In genomic region chr7:137990251-137990901, GRCh38 we compare ENCODE assay signal across 11 cellular contexts. TPM values are rescaled to one million over a fixed set of nuclear protein-coding genes. Genes with fewer than 3 reads are reported as not detected.
DNase-seq lines count a peak whose midpoint lies in the region; ATAC-seq, FAIRE-seq and TF ChIP-seq lines count a peak whose summit lies in the region.
"Had no signal": no experiment of that assay in that cellular context is flagged by ENCODE, and none has a peak within 500 bp of the region (broad histone marks: within the 10 kb centered on the region; RNA-seq: fewer than 3 reads in every experiment).

No MANE protein-coding gene starts in this region.

- peak; percentile 92 for ATAC-seq in RWPE2 (ENCODE audit: low read depth)
- ATAC-seq in sciatic nerve = no peak

- 16 to 17% methylated on average over 5 of the region's 5 CpGs for WGBS in esophagus squamous epithelium, 2 donors

- no peak overlapping the region for H3K9ac ChIP-seq in mucosa of rectum (ENCODE audit: low read depth in 1 of 2, low read length in 2 of 2)

- H3K27ac ChIP-seq in ACC112 (ENCODE audit: low read depth, low read length) (peak overlapping the region; percentile 96), RWPE2 (ENCODE audit: poor library complexity, severe bottlenecking) (peak overlapping the region; percentile 92), esophagus squamous epithelium (peak overlapping the region; percentile 26 to 83 (median 78)), mucosa of rectum (ENCODE audit: low read depth in 2 of 2, low read length in 2 of 2) (peak overlapping the region; percentile 43 to 56)

- TF ChIP-seq POLR2A in esophagus squamous epithelium (IDR thresholded peaks at IDR 0.05) = no peak

- H3K4me1 ChIP-seq in ACC112 (ENCODE audit: control insufficient read depth, insufficient read depth, low read length, unreplicated experiment) (peaks cover 86% of the 10 kb centered on the region), RWPE2 (ENCODE audit: insufficient read depth, poor library complexity, severe bottlenecking) (peaks cover 40% of the 10 kb centered on the region), esophagus squamous epithelium (peaks cover 23 to 94% (median 57%) of the 10 kb centered on the region in 3 donors), mucosa of rectum (ENCODE audit: control insufficient read depth in 2 of 2, insufficient read depth in 2 of 2, low read length in 2 of 2) (peaks cover 17 to 21% of the 10 kb centered on the region in 2 donors)

- DNase-seq in RWPE2 (ENCODE audit: low spot score) (no peak), esophagus squamous epithelium (lab: John Stamatoyannopoulos, UW) (no peak), OCI-M1 (lab: John Stamatoyannopoulos, UW) (no peak), COR-L47 (lab: John Stamatoyannopoulos, UW) (no peak), sciatic nerve (ENCODE audit: low spot score) (no peak), frontal cortex (ENCODE audit: low spot score in 2 of 2) (no peak)
- DNase-seq: activated CD8-positive, alpha-beta memory T cell treated with anti-CD3 and anti-CD28 coated beads for 24 hours; SHP77 treated with DMSO at 0.1 percent for 48 hours had no signal

- H2AFZ ChIP-seq in ACC112 (ENCODE audit: low read length, unreplicated experiment) = no peak overlapping the region

- H3K27me3 ChIP-seq in ACC112 (ENCODE audit: insufficient read depth, low read length) (no peaks in the 10 kb centered on the region), RWPE2 (ENCODE audit: insufficient read depth, poor library complexity, severe bottlenecking) (no peaks in the 10 kb centered on the region), esophagus squamous epithelium (no peaks in the 10 kb centered on the region), mucosa of rectum (ENCODE audit: control insufficient read depth in 2 of 2, insufficient read depth in 2 of 2, low read length in 2 of 2) (no peaks in the 10 kb centered on the region)

- intact Hi-C loops in esophagus squamous epithelium (cut with DNase I) = no loop called here
- intact Hi-C loops in sciatic nerve (cut with DNase I) = no loop called here

- no peaks in the 10 kb centered on the region for H3K9me3 ChIP-seq in RWPE2 (ENCODE audit: severe bottlenecking)
- no peaks in the 10 kb centered on the region for H3K9me3 ChIP-seq in esophagus squamous epithelium
- no peaks in the 10 kb centered on the region for H3K9me3 ChIP-seq in mucosa of rectum (ENCODE audit: control insufficient read depth in 2 of 2, low read length in 2 of 2)

- TF ChIP-seq CTCF in RWPE2 (IDR thresholded peaks at IDR 0.05; ENCODE audit: poor library complexity, severe bottlenecking) (no peak), esophagus squamous epithelium (IDR thresholded peaks at IDR 0.05) (no peak)

- H3K4me3 ChIP-seq in ACC112 (ENCODE audit: low read depth, low read length) = peak overlapping the region; percentile 61
- H3K4me3 ChIP-seq in RWPE2 (ENCODE audit: severe bottlenecking) = no peak overlapping the region
- peak overlapping the region in 1 of 4 donors; percentile 31 for H3K4me3 ChIP-seq in esophagus squamous epithelium
- H3K4me3 ChIP-seq in mucosa of rectum (ENCODE audit: low read length in 2 of 2) = no peak overlapping the region

- peaks cover 92% of the 10 kb centered on the region for H3K79me2 ChIP-seq in ACC112 (ENCODE audit: control insufficient read depth, insufficient read depth, low read length, unreplicated experiment)

- no peaks in the 10 kb centered on the region for H3K36me3 ChIP-seq in ACC112 (ENCODE audit: insufficient read depth, low read length)
- H3K36me3 ChIP-seq in RWPE2 (ENCODE audit: low read depth) = peaks cover under 1% of the 10 kb centered on the region; the same call in 1 of the 2 replicates
- H3K36me3 ChIP-seq in esophagus squamous epithelium = no peaks in the 10 kb centered on the region
- H3K36me3 ChIP-seq in mucosa of rectum (ENCODE audit: control insufficient read depth in 2 of 2, insufficient read depth in 2 of 2, low read length in 2 of 2) = no peaks in the 10 kb centered on the region

- FAIRE-seq in frontal cortex (lab: Jason Lieb, UNC) = no peak
- FAIRE-seq: A204.1 had no signal

RNA-seq across cellular contexts. Expression of gene CREB3L2, which starts 11.5 kb away (rescaled TPM):
- total RNA-seq in esophagus squamous epithelium (10 to 100 TPM; 14.9 to 21.9 (median 17.3) TPM), sciatic nerve (103 TPM), frontal cortex (0.82 TPM)
